24 cellular contexts compared by ENCODE assay signal in the genomic region with DNA sequence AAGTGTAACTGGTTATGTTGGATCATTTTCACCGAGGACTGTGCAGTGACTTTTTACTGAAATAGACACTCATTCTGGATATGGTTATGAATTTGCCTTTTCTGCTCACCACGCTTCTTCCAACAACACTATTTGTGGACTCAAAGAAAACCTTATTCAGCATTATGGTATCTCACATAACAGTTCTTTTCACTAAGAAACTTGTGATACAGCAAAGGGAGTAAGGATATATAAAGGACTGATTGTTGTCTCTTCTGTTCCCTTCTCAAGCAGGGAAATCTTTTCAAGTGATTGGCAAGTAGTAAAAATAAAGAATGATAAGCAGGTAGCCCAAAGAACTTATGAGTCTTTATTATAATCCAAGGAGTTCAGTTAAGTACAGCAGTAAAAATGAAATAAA.
"Had no signal": no experiment of that assay in that cellular context is flagged by ENCODE, and none has a peak within 500 bp of the region (broad histone marks: within the 10 kb centered on the region; RNA-seq: fewer than 3 reads in every experiment).

No MANE protein-coding gene starts in this region.

- H3K36me3 ChIP-seq: gastrocnemius medialis, neutrophil, prostate gland, right atrium auricular region, sigmoid colon, stomach, thyroid gland, vagina had no signal

- H3K9me3 ChIP-seq: gastrocnemius medialis, mucosa of descending colon, neutrophil, prostate gland, sigmoid colon, thyroid gland, vagina had no signal

- H3K79me2 ChIP-seq: parathyroid adenoma had no signal

- H3K27ac ChIP-seq: gastrocnemius medialis, neutrophil, parathyroid adenoma, prostate gland, right atrium auricular region, sigmoid colon, stomach, thyroid gland, vagina had no signal

- H3K27me3 ChIP-seq: gastrocnemius medialis, neutrophil, right atrium auricular region, sigmoid colon, stomach, thyroid gland, vagina had no signal

- H3K9ac ChIP-seq: parathyroid adenoma had no signal

- DNase-seq: cortex of kidney; effector memory CD8-positive, alpha-beta T cell; gastrocnemius medialis; mesenchymal stem cell; mucosa of descending colon; naive B cell; sigmoid colon; stimulated activated CD4-positive, alpha-beta T cell treated with anti-CD3 and anti-CD28 coated beads, Interleukin-2, amount 100 ng/mL, for 24 hours; stimulated activated CD4-positive, alpha-beta T cell treated with anti-CD3 and anti-CD28 coated beads, Interleukin-4, amount 100 ng/mL, for 24 hours; stimulated activated naive CD4-positive, alpha-beta T cell treated with Interleukin-2 at 50 U/mL for 16 hours; stomach; thyroid gland; trophoblast cell had no signal

- H2AFZ ChIP-seq: parathyroid adenoma had no signal

- H3K4me3 ChIP-seq: gastrocnemius medialis, lung, mucosa of descending colon, prostate gland, right atrium auricular region, sigmoid colon, stomach, thyroid gland, vagina had no signal

- ATAC-seq: effector memory CD8-positive, alpha-beta T cell; gastrocnemius medialis; left lobe of liver; mucosa of descending colon; natural killer cell treated with Interleukin-12 subunit alpha and Interleukin-12 subunit beta and Interleukin-15 and Interleukin-18, amount 100 ng/mL, for 72 hours; stimulated activated effector memory CD8-positive, alpha-beta T cell treated with anti-CD3 and anti-CD28 coated beads, Interleukin-12 subunit alpha, Interleukin-12 subunit beta, amount 100 ng/mL, for 72 hours had no signal

- H3K4me1 ChIP-seq: gastrocnemius medialis, parathyroid adenoma, prostate gland, right atrium auricular region, sigmoid colon, stomach, thyroid gland, vagina had no signal

- FAIRE-seq: endometrium, keratinocyte had no signal
